ENCODE assay signal across 1 cellular context in genomic region chr4:95155759-95156451, GRCh38.
TF ChIP-seq lines count a peak whose summit lies in the region.

No MANE protein-coding gene starts in this region.

TF ChIP-seq in GM23338, 12 proteins besides CTCF, POLR2A, EP300 and RAD21 (continued from another document):
- no peak for TF ChIP-seq ZNF462 (CRISPR knock-in tag; IDR thresholded peaks at IDR 0.05)
- no peak for TF ChIP-seq ETS1 (IDR thresholded peaks at IDR 0.05)
- TF ChIP-seq EZH2 (IDR thresholded peaks at IDR 0.05; ENCODE audit: low read depth, unreplicated experiment) = no peak
- no peak for TF ChIP-seq ZNF331 (CRISPR knock-in tag; IDR thresholded peaks at IDR 0.05; ENCODE audit: low read depth)
- no peak for TF ChIP-seq STAT1 (IDR thresholded peaks at IDR 0.05; ENCODE audit: unreplicated experiment)
- TF ChIP-seq JUNB (IDR thresholded peaks at IDR 0.05; ENCODE audit: unreplicated experiment) = no peak
- no peak for TF ChIP-seq ZNF114 (CRISPR knock-in tag; IDR thresholded peaks at IDR 0.05)
- TF ChIP-seq EZH2phosphoT487 (IDR thresholded peaks at IDR 0.05; ENCODE audit: unreplicated experiment) = no peak
